Comparison of ENCODE assay signal across 8 cellular contexts in the genomic region with DNA sequence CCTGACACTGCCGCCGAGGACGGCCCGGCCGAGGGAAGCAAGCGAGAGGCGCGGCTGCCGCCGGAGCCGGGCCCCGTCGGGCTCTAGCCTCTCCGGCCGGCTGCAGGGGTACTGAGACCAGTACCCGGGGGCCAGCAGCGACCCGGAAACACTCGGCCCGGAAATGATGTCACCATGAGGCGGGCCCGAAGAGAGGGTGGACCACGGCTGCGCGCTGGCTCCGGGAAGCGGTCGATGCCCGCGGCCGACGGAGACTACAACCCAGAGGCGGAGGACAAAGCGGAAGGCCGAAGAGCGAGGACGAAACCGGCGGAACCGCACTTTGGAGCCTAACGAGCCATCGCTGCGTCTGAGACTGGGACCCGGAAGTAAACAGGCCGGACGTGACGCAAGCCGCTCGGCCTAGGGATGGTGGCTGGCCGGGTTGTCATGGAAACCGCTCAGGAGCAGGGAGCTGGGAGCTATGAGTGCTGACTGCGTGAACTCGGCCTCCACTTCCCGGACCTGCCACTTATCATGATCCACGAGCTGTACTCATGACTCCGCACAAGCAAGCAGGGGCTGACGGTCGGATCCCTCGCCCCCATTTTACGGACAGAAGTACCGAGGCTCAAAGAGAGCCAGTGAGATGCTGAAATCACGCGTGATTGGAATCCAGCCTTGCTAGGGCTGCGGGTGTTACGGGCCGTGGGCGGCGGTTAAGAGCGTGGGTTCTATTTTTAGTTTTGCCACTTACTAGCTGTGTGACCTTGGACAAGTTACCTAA. TPM values are rescaled to one million over a fixed set of nuclear protein-coding genes. Genes with fewer than 3 reads are reported as not detected.
A peak's percentile ranks its signal among the peaks of the same experiment; 100 is the strongest.
DNase-seq lines count a peak whose midpoint lies in the region; ATAC-seq and TF ChIP-seq lines count a peak whose summit lies in the region.

A gene with protein sequence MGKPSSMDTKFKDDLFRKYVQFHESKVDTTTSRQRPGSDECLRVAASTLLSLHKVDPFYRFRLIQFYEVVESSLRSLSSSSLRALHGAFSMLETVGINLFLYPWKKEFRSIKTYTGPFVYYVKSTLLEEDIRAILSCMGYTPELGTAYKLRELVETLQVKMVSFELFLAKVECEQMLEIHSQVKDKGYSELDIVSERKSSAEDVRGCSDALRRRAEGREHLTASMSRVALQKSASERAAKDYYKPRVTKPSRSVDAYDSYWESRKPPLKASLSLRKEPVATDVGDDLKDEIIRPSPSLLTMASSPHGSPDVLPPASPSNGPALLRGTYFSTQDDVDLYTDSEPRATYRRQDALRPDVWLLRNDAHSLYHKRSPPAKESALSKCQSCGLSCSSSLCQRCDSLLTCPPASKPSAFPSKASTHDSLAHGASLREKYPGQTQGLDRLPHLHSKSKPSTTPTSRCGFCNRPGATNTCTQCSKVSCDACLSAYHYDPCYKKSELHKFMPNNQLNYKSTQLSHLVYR (minus strand): TSS at position 150 of the 766 bp plus-strand sequence. CDS start 7,039 bp downstream, outside the sequence.

- intact Hi-C loops in activated T-helper 1 cell treated with anti-CD3 and anti-CD28 coated beads, Interleukin-12 subunit alpha, Interleukin-12 subunit beta, Interleukin-2, Interleukin-4 antibody, amounts not matched to agents 30 ng/mL and 10 ng/mL and 1 ng/mL, durations not matched to agents 14 hours and 24 hours and 36 hours (cut with micrococcal nuclease): loop anchor here (1.0 to 2.0 kb wide), 4 partner anchors 21 to 305 kb away; a partner anchor contains a TSS

- peaks cover 5% of the 10 kb centered on the region for H3K36me3 Mint-ChIP-seq in activated T-helper 1 cell treated with anti-CD3 and anti-CD28 coated beads, Interleukin-12 subunit alpha, Interleukin-12 subunit beta, Interleukin-2, Interleukin-4 antibody, amounts not matched to agents 30 ng/mL and 10 ng/mL and 1 ng/mL, durations not matched to agents 14 hours and 24 hours and 36 hours (ENCODE audit: low read depth)
- H3K36me3 Mint-ChIP-seq in naive thymus-derived CD8-positive, alpha-beta T cell: no peaks in the 10 kb centered on the region
- H3K36me3 Mint-ChIP-seq in stimulated activated naive B cell treated with anti-CD40 and anti-IgM and Interleukin-4, amounts not matched to agents 10 μg/mL and 1 μg/mL and 100 μg/mL, for 72 hours: peaks cover 0 to under 1% of the 10 kb centered on the region in 2 donors

- H3K27ac ChIP-seq in KOPT-K1 (ENCODE audit: low read depth, low read length, poor library complexity, severe bottlenecking): peak within 1 kb of the TSS; percentile 97

- H3K4me3 Mint-ChIP-seq in activated T-helper 1 cell treated with anti-CD3 and anti-CD28 coated beads, Interleukin-12 subunit alpha, Interleukin-12 subunit beta, Interleukin-2, Interleukin-4 antibody, amounts not matched to agents 30 ng/mL and 10 ng/mL and 1 ng/mL, durations not matched to agents 14 hours and 24 hours and 36 hours: peak within 1 kb of the TSS; percentile 95
- H3K4me3 Mint-ChIP-seq in naive thymus-derived CD8-positive, alpha-beta T cell: peak within 1 kb of the TSS; percentile 97 to 99 (median 98)
- peak within 1 kb of the TSS; percentile 96 to 98 for H3K4me3 Mint-ChIP-seq in stimulated activated naive B cell treated with anti-CD40 and anti-IgM and Interleukin-4, amounts not matched to agents 10 μg/mL and 1 μg/mL and 100 μg/mL, for 72 hours

- peak within 1 kb of the TSS; percentile 95 for H3K4me3 ChIP-seq in fibroblast of mammary gland (ENCODE audit: control insufficient read depth, low read depth, low read length)

- peak; percentile 81 for ATAC-seq in GM21786 (IDR thresholded peaks at IDR 0.05; ENCODE audit: unreplicated experiment)
- peak; percentile 79 to 81 for ATAC-seq in naive thymus-derived CD8-positive, alpha-beta T cell
- peak; percentile 92 to 93 for ATAC-seq in stimulated activated naive B cell treated with anti-CD40 and anti-IgM and Interleukin-4, amounts not matched to agents 10 μg/mL and 1 μg/mL and 100 μg/mL, for 72 hours (replicated peaks)

- H3K9me3 ChIP-seq in KOPT-K1 (ENCODE audit: insufficient read depth, low read length, poor library complexity, severe bottlenecking): no peaks in the 10 kb centered on the region

- peak within 1 kb of the TSS; percentile 99 for H3K27ac Mint-ChIP-seq in activated T-helper 1 cell treated with anti-CD3 and anti-CD28 coated beads, Interleukin-12 subunit alpha, Interleukin-12 subunit beta, Interleukin-2, Interleukin-4 antibody, amounts not matched to agents 30 ng/mL and 10 ng/mL and 1 ng/mL, durations not matched to agents 14 hours and 24 hours and 36 hours
- H3K27ac Mint-ChIP-seq in naive thymus-derived CD8-positive, alpha-beta T cell: peak within 1 kb of the TSS; percentile 98 to 100 (median 100)
- peak within 1 kb of the TSS; percentile 100 for H3K27ac Mint-ChIP-seq in stimulated activated naive B cell treated with anti-CD40 and anti-IgM and Interleukin-4, amounts not matched to agents 10 μg/mL and 1 μg/mL and 100 μg/mL, for 72 hours

- H3K4me1 Mint-ChIP-seq in activated T-helper 1 cell treated with anti-CD3 and anti-CD28 coated beads, Interleukin-12 subunit alpha, Interleukin-12 subunit beta, Interleukin-2, Interleukin-4 antibody, amounts not matched to agents 30 ng/mL and 10 ng/mL and 1 ng/mL, durations not matched to agents 14 hours and 24 hours and 36 hours (ENCODE audit: low read depth): peaks cover 27% of the 10 kb centered on the region
- H3K4me1 Mint-ChIP-seq in naive thymus-derived CD8-positive, alpha-beta T cell: peaks cover 17 to 50% (median 45%) of the 10 kb centered on the region in 4 donors
- peaks cover 12 to 37% of the 10 kb centered on the region in 2 donors for H3K4me1 Mint-ChIP-seq in stimulated activated naive B cell treated with anti-CD40 and anti-IgM and Interleukin-4, amounts not matched to agents 10 μg/mL and 1 μg/mL and 100 μg/mL, for 72 hours

- H3K9me3 Mint-ChIP-seq in activated T-helper 1 cell treated with anti-CD3 and anti-CD28 coated beads, Interleukin-12 subunit alpha, Interleukin-12 subunit beta, Interleukin-2, Interleukin-4 antibody, amounts not matched to agents 30 ng/mL and 10 ng/mL and 1 ng/mL, durations not matched to agents 14 hours and 24 hours and 36 hours: no peaks in the 10 kb centered on the region
- no peaks in the 10 kb centered on the region for H3K9me3 Mint-ChIP-seq in naive thymus-derived CD8-positive, alpha-beta T cell
- no peaks in the 10 kb centered on the region for H3K9me3 Mint-ChIP-seq in stimulated activated naive B cell treated with anti-CD40 and anti-IgM and Interleukin-4, amounts not matched to agents 10 μg/mL and 1 μg/mL and 100 μg/mL, for 72 hours

- H3K36me3 ChIP-seq in KOPT-K1 (ENCODE audit: insufficient read depth, low read length): 0 out of 2 replicates have a peak, but pooled peaks cover 3% of the 10 kb centered on the region

- POLR2A ChIA-PET in naive thymus-derived CD8-positive, alpha-beta T cell (lab: Charles Lee): interaction anchor here (0.7 to 4.9 kb wide), 4 partner anchors 12 to 568 kb away, joined by 3 to 30 read pairs (median 6); a partner anchor contains a TSS

- no peak for TF ChIP-seq CTCF in fibroblast of mammary gland (conservative IDR thresholded peaks at IDR 0.05; ENCODE audit: control insufficient read depth, insufficient read depth, low read depth, low read length)

- peaks cover 1% of the 10 kb centered on the region for H3K27me3 Mint-ChIP-seq in activated T-helper 1 cell treated with anti-CD3 and anti-CD28 coated beads, Interleukin-12 subunit alpha, Interleukin-12 subunit beta, Interleukin-2, Interleukin-4 antibody, amounts not matched to agents 30 ng/mL and 10 ng/mL and 1 ng/mL, durations not matched to agents 14 hours and 24 hours and 36 hours (ENCODE audit: insufficient read depth)
- H3K27me3 Mint-ChIP-seq in naive thymus-derived CD8-positive, alpha-beta T cell: no peaks in the 10 kb centered on the region
- no peaks in the 10 kb centered on the region for H3K27me3 Mint-ChIP-seq in stimulated activated naive B cell treated with anti-CD40 and anti-IgM and Interleukin-4, amounts not matched to agents 10 μg/mL and 1 μg/mL and 100 μg/mL, for 72 hours

- DNase-seq in DMS79 treated with DMSO at 0.1 percent for 48 hours (lab: John Stamatoyannopoulos, UW): peak; percentile 91
- DNase-seq in RKO (ENCODE audit: low spot score): peak; percentile 96
- DNase-seq in activated T-helper 1 cell treated with anti-CD3 and anti-CD28 coated beads, Interleukin-12 subunit alpha, Interleukin-12 subunit beta, Interleukin-2, Interleukin-4 antibody, amounts not matched to agents 30 ng/mL and 10 ng/mL and 1 ng/mL, durations not matched to agents 14 hours and 24 hours and 36 hours (ENCODE audit: low spot score): peak; percentile 86
- peak; percentile 95 for DNase-seq in fibroblast of mammary gland (ENCODE audit: low read depth)
- peak; percentile 84 to 100 (median 92) for DNase-seq in naive thymus-derived CD8-positive, alpha-beta T cell
- DNase-seq in stimulated activated naive B cell treated with anti-CD40 and anti-IgM and Interleukin-4, amounts not matched to agents 10 μg/mL and 1 μg/mL and 100 μg/mL, for 72 hours: peak; percentile 91

RNA-seq across cellular contexts. Expression of the gene that starts here (rescaled TPM):
- 9.7 and 10.4 TPM in 2 replicates for total RNA-seq in activated T-helper 1 cell treated with anti-CD3 and anti-CD28 coated beads, Interleukin-12 subunit alpha, Interleukin-12 subunit beta, Interleukin-2, Interleukin-4 antibody, amounts not matched to agents 30 ng/mL and 10 ng/mL and 1 ng/mL, durations not matched to agents 14 hours and 24 hours and 36 hours
- total RNA-seq in naive thymus-derived CD8-positive, alpha-beta T cell: 1 to 10 TPM; 8.0 to 9.0 TPM
- polyA plus RNA-seq in naive thymus-derived CD8-positive, alpha-beta T cell: 1 to 10 TPM; 1.7 to 5.7 (median 2.0) TPM

Comparison
In these comparisons a context has a peak if more than half of its experiments do, and no peak if none do; other contexts are left out.
1. Peak in every context shown above with its lines: DNase-seq, ATAC-seq, H3K4me3 ChIP-seq and H3K27ac ChIP-seq.